Comparison of ENCODE assay signal across 1 cellular context in the genomic region with DNA sequence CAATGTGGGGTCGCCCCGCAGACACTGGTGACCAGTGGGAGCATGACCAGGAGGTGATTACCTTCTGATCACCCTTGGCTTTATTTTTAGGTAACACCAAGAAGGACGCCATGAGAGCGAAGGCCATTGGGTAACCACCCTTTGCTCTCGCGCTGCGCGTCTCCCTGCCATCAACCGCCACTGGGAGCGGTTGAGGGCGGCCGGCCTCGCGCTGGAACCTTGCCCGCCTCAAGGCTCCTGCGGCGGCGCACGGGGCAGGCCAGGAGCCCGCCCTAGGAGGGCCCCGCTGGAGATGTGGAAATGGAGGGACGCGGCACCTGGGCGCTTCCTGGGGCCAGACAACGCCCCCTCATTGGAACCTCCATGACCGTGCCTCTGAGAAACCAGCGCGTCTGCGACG. TPM values are rescaled to one million over a fixed set of nuclear protein-coding genes. Genes with fewer than 3 reads are reported as not detected.
"Had no signal": no experiment of that assay in that cellular context is flagged by ENCODE, and none has a peak within 500 bp of the region (broad histone marks: within the 10 kb centered on the region; RNA-seq: fewer than 3 reads in every experiment).

No MANE protein-coding gene starts in this region.

RNA-seq across cellular contexts. Expression of gene NUTM2A, which starts 2.5 kb away (rescaled TPM):
- total RNA-seq: G401 had no signal
